In genomic region chr9:126440042-126440441, GRCh38 we compare ENCODE assay signal across 18 cellular contexts.
A peak's percentile ranks its signal among the peaks of the same experiment; 100 is the strongest.
DNase-seq lines count a peak whose midpoint lies in the region; ATAC-seq, FAIRE-seq and TF ChIP-seq lines count a peak whose summit lies in the region.
"Had no signal": no experiment of that assay in that cellular context is flagged by ENCODE, and none has a peak within 500 bp of the region (broad histone marks: within the 10 kb centered on the region; RNA-seq: fewer than 3 reads in every experiment).

No MANE protein-coding gene starts in this region.

- no peaks in the 10 kb centered on the region for H4K20me1 ChIP-seq in neural cell (ENCODE audit: insufficient read depth)

- H3K27ac ChIP-seq in coronary artery (no peak overlapping the region), neural cell (ENCODE audit: low read length) (peak overlapping the region; percentile 88), temporal lobe (ENCODE audit: low read depth, low read length) (peak overlapping the region; percentile 72), trophoblast cell (ENCODE audit: low read depth, low read length) (no peak overlapping the region)
- H3K27ac ChIP-seq: gastrocnemius medialis had no signal

- no peaks in the 10 kb centered on the region for H3F3A ChIP-seq in neural cell (ENCODE audit: insufficient read depth, low read length, poor library complexity, severe bottlenecking)

- no peak overlapping the region for H2BK120ac ChIP-seq in trophoblast cell (ENCODE audit: insufficient read depth, low read length, poor library complexity)

- H4K91ac ChIP-seq in trophoblast cell (ENCODE audit: low read depth, low read length), result no peak overlapping the region

- H3K9ac ChIP-seq in neural cell (ENCODE audit: low read length) (peak overlapping the region; percentile 42), trophoblast cell (ENCODE audit: low read length) (no peak overlapping the region)

- no peak for TF ChIP-seq CTCF in coronary artery (IDR thresholded peaks at IDR 0.05)
- no peak for TF ChIP-seq CTCF in neural cell (IDR thresholded peaks at IDR 0.05; ENCODE audit: poor library complexity, severe bottlenecking)
- TF ChIP-seq CTCF in D721Med (IDR thresholded peaks at IDR 0.05; ENCODE audit: insufficient read depth, missing control alignments), result no peak

- no peak for FAIRE-seq in D721Med (lab: Jason Lieb, UNC)
- FAIRE-seq: G401.6 had no signal

- no peak overlapping the region for H4K8ac ChIP-seq in trophoblast cell (ENCODE audit: low read depth, low read length)

- no CpG with 5 or more reads among the region's 11 CpGs for WGBS in trophoblast cell (ENCODE audit: extremely low coverage, insufficient coverage, insufficient read length)

- no peak overlapping the region for H2AK5ac ChIP-seq in trophoblast cell (ENCODE audit: low read length)

- no peak for TF ChIP-seq EP300 in neural cell (conservative IDR thresholded peaks at IDR 0.05; ENCODE audit: poor library complexity, severe bottlenecking)

- no peaks in the 10 kb centered on the region for H3K27me3 ChIP-seq in neural cell (ENCODE audit: insufficient read depth, low read depth, low read length)
- H3K27me3 ChIP-seq in trophoblast cell (ENCODE audit: insufficient read depth, low read length), result no peaks in the 10 kb centered on the region
- H3K27me3 ChIP-seq: gastrocnemius medialis had no signal

- H3K9me2 ChIP-seq in neural cell (ENCODE audit: insufficient read depth, low read length), result no peaks in the 10 kb centered on the region

- H2BK12ac ChIP-seq in trophoblast cell (ENCODE audit: low read length), result no peak overlapping the region

- peak; percentile 36 for DNase-seq in NCI-H82 (lab: John Stamatoyannopoulos, UW)
- no peak for DNase-seq in NCI-H82 treated with DMSO at 0.1 percent for 48 hours (lab: John Stamatoyannopoulos, UW; ENCODE audit: unreplicated experiment)
- peak; percentile 58 for DNase-seq in coronary artery (ENCODE audit: low spot score)
- DNase-seq in D721Med (ENCODE audit: insufficient read length, low spot score), result no peak
- DNase-seq in trophoblast cell, result no peak
- DNase-seq: activated naive CD4-positive, alpha-beta T cell treated with anti-CD3 and anti-CD28 coated beads, Interleukin-2, amount 50 U/mL, for 16 hours; CD8-positive, alpha-beta memory T cell; DMS153; gastrocnemius medialis; KBM-7; left ventricle myocardium superior; MM.1S; NCI-H146; NCI-H748 treated with DMSO at 0.1 percent for 48 hours had no signal

- H3K9me3 ChIP-seq in neural cell (ENCODE audit: low read length) (no peaks in the 10 kb centered on the region), trophoblast cell (ENCODE audit: insufficient read depth, low read depth, low read length) (no peaks in the 10 kb centered on the region)
- H3K9me3 ChIP-seq: gastrocnemius medialis had no signal

- H4K12ac ChIP-seq in trophoblast cell (ENCODE audit: low read depth, low read length), result no peak overlapping the region

- H3K23ac ChIP-seq in trophoblast cell (ENCODE audit: low read length), result no peak overlapping the region

- H3K4me3 ChIP-seq in coronary artery (no peak overlapping the region), neural cell (ENCODE audit: low read length) (no peak overlapping the region), trophoblast cell (ENCODE audit: low read depth, low read length) (no peak overlapping the region)
- H3K4me3 ChIP-seq: gastrocnemius medialis had no signal

- H3K14ac ChIP-seq in trophoblast cell (ENCODE audit: low read length), result no peak overlapping the region

- H3K79me1 ChIP-seq in trophoblast cell (ENCODE audit: low read length), result no peaks in the 10 kb centered on the region

- H3K4me2 ChIP-seq in neural cell (ENCODE audit: low read length) (no peak overlapping the region), trophoblast cell (ENCODE audit: low read length) (no peak overlapping the region)

- TF ChIP-seq RAD21 in neural cell (conservative IDR thresholded peaks at IDR 0.05), result no peak

- H3K79me2 ChIP-seq in neural cell (replicated peaks; ENCODE audit: insufficient read depth, low read length), result no peaks in the 10 kb centered on the region
- H3K79me2 ChIP-seq in trophoblast cell (ENCODE audit: control insufficient read depth, insufficient read depth, low read length, poor library complexity), result no peaks in the 10 kb centered on the region

- ATAC-seq in GM18861 (IDR thresholded peaks at IDR 0.05; ENCODE audit: unreplicated experiment), result no peak
- ATAC-seq: gastrocnemius medialis, left ventricle myocardium superior had no signal

- H3K36me3 ChIP-seq in neural cell (ENCODE audit: insufficient read depth, low read length) (no peaks in the 10 kb centered on the region), trophoblast cell (ENCODE audit: control insufficient read depth in 1 of 2, insufficient read depth in 2 of 2, low read length in 2 of 2) (peaks cover 0 to 4% of the 10 kb centered on the region in 2 experiments)
- H3K36me3 ChIP-seq: gastrocnemius medialis had no signal

- no peak overlapping the region for H3K18ac ChIP-seq in trophoblast cell (ENCODE audit: low read length)

- H3K4ac ChIP-seq in trophoblast cell (ENCODE audit: low read depth, low read length), result no peak overlapping the region

- H2AFZ ChIP-seq in neural cell (ENCODE audit: low read depth, low read length), result no peak overlapping the region
- H2AFZ ChIP-seq in trophoblast cell (ENCODE audit: insufficient read depth, low read length, poor library complexity), result no peak overlapping the region

- peaks cover 0 to 2% of the 10 kb centered on the region in 2 experiments for H3K4me1 ChIP-seq in trophoblast cell (ENCODE audit: control insufficient read depth in 1 of 2, insufficient read depth in 2 of 2, low read length in 2 of 2)
- H3K4me1 ChIP-seq: gastrocnemius medialis had no signal

- H2BK5ac ChIP-seq in trophoblast cell (ENCODE audit: low read depth, low read length, poor library complexity), result no peak overlapping the region

TF ChIP-seq in neural cell, 6 proteins besides CTCF, POLR2A, EP300 and RAD21:
- TF ChIP-seq MXI1 (conservative IDR thresholded peaks at IDR 0.05; ENCODE audit: poor library complexity, severe bottlenecking), result no peak
- TF ChIP-seq EZH2 (IDR thresholded peaks at IDR 0.05; ENCODE audit: borderline replicate concordance, insufficient read depth, low read length, poor library complexity, severe bottlenecking), result no peak
- TF ChIP-seq SMC3 (conservative IDR thresholded peaks at IDR 0.05; ENCODE audit: poor library complexity), result no peak
- no peak for TF ChIP-seq REST (IDR thresholded peaks at IDR 0.05; ENCODE audit: borderline replicate concordance)
- no peak for TF ChIP-seq POLR2AphosphoS5 (IDR thresholded peaks at IDR 0.05)
- TF ChIP-seq TAF1 (IDR thresholded peaks at IDR 0.05; ENCODE audit: low read depth), result no peak

Comparison
In these comparisons a context has a peak if more than half of its experiments do, and no peak if none do; other contexts are left out.
1. DNase-seq: peak in NCI-H82 (single experiment) and coronary artery (single experiment); none in NCI-H82 treated with DMSO at 0.1 percent for 48 hours (single experiment), D721Med (single experiment) and trophoblast cell (0 of 2).
2. H3K27ac ChIP-seq: peak in neural cell (single experiment) and temporal lobe (single experiment); none in coronary artery (0 of 2) and trophoblast cell (single experiment).